ENCODE assay signal across 18 cellular contexts in the genomic region with DNA sequence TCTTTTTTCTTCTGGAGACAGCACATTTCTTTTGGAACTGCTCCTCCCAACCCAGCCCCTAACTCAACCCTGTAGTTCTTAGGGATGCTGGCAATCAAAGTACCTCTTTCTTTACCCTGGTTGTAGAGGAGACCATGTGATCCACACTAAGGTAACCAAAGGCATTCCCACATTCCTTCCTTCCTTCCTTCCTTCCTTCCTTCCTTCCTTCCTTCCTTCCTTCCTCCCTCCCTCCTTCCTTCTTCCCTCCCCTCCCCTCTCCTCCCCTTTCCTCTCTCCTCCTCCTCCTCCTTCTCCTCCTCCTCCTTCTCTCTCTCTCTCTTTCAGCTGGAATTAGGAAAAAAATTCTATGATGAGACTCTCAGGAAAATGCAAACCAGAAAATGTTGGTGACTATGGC. TPM values are rescaled to one million over a fixed set of nuclear protein-coding genes. Genes with fewer than 3 reads are reported as not detected.
DNase-seq lines count a peak whose midpoint lies in the region; ATAC-seq and TF ChIP-seq lines count a peak whose summit lies in the region.
"Had no signal": no experiment of that assay in that cellular context is flagged by ENCODE, and none has a peak within 500 bp of the region (broad histone marks: within the 10 kb centered on the region; RNA-seq: fewer than 3 reads in every experiment).

No MANE protein-coding gene starts in this region.

- H3K9ac ChIP-seq in GM23248 (no peak overlapping the region), SK-N-MC (ENCODE audit: insufficient read length) (no peak overlapping the region)
- H3K9ac ChIP-seq: BLaER1 had no signal

- intact Hi-C loops in left ventricle myocardium superior (cut with micrococcal nuclease): no loop called here

- H3K27me3 ChIP-seq in GM23248 (replicated peaks; ENCODE audit: insufficient read depth): no peaks in the 10 kb centered on the region
- no peaks in the 10 kb centered on the region for H3K27me3 ChIP-seq in osteoblast (ENCODE audit: insufficient read depth, low read length)
- H3K27me3 ChIP-seq: BLaER1 had no signal

- peaks cover 0 to 3% (median 0%) of the 10 kb centered on the region in 5 donors for H3K27me3 Mint-ChIP-seq in naive thymus-derived CD8-positive, alpha-beta T cell

- 0 out of 2 replicates have a peak, but pooled peaks cover 10% of the 10 kb centered on the region for H3K4me1 ChIP-seq in GM23248 (ENCODE audit: insufficient read depth)
- H3K4me1 ChIP-seq in HEK293 (ENCODE audit: control insufficient read depth, insufficient read depth, low read length): peaks cover 5% of the 10 kb centered on the region
- H3K4me1 ChIP-seq in osteoblast (ENCODE audit: insufficient read depth, low read length): no peaks in the 10 kb centered on the region
- H3K4me1 ChIP-seq: BLaER1 had no signal

- no peak overlapping the region for H3K27ac Mint-ChIP-seq in naive thymus-derived CD8-positive, alpha-beta T cell
- H3K27ac Mint-ChIP-seq: B cell; CD8-positive, alpha-beta T cell had no signal

- H3K4me2 ChIP-seq in GM23248 (ENCODE audit: unreplicated experiment) (peak overlapping the region; percentile 7), osteoblast (ENCODE audit: insufficient read depth, low read length) (no peak overlapping the region)
- H3K4me2 ChIP-seq: BLaER1 had no signal

- TF ChIP-seq CTCF in HEK293 (tag by site-specific recombination; IDR thresholded peaks at IDR 0.05): no peak
- no peak for TF ChIP-seq CTCF in osteoblast (IDR thresholded peaks at IDR 0.05; ENCODE audit: extremely low read depth, low read depth, low read length)
- TF ChIP-seq CTCF in GM13976 (IDR thresholded peaks at IDR 0.05; ENCODE audit: borderline replicate concordance, control extremely low read depth, extremely low read depth, insufficient read depth, missing control alignments): no peak

- H3K36me3 ChIP-seq in GM23248 (ENCODE audit: low read depth) (no peaks in the 10 kb centered on the region), HEK293 (ENCODE audit: control insufficient read depth in 2 of 2, insufficient read depth in 1 of 2, low read length in 2 of 2) (no peaks in the 10 kb centered on the region), SK-N-MC (ENCODE audit: insufficient read depth, low read length) (no peaks in the 10 kb centered on the region), osteoblast (ENCODE audit: insufficient read depth, low read length) (no peaks in the 10 kb centered on the region)
- H3K36me3 ChIP-seq: BLaER1 had no signal

- peak overlapping the region; percentile 32; the same call in 1 of the 2 replicates for H2AFZ ChIP-seq in GM23248
- no peak overlapping the region for H2AFZ ChIP-seq in osteoblast (ENCODE audit: low read length)

- no peaks in the 10 kb centered on the region for H3K9me3 Mint-ChIP-seq in naive thymus-derived CD8-positive, alpha-beta T cell
- H3K9me3 Mint-ChIP-seq: CD4-positive, CD25-positive, alpha-beta regulatory T cell; CD8-positive, alpha-beta T cell had no signal

- in situ Hi-C loops in GM23248 (cut with MboI): no loop called here
- in situ Hi-C loops in GM13976 (cut with MboI; ENCODE audit: low sequenced_read_pairs, unreplicated experiment): no loop called here

- H3K4me3 ChIP-seq in GM23248 (no peak overlapping the region), HEK293 (ENCODE audit: low read depth, low read length) (no peak overlapping the region), SK-N-MC (peak overlapping the region; percentile 51), osteoblast (ENCODE audit: insufficient read depth, low read length) (no peak overlapping the region)
- H3K4me3 ChIP-seq: BLaER1 had no signal

- peaks cover 6 to 8% (median 7%) of the 10 kb centered on the region in 4 donors for H3K4me1 Mint-ChIP-seq in naive thymus-derived CD8-positive, alpha-beta T cell
- H3K4me1 Mint-ChIP-seq: B cell had no signal

- H3K9me2 ChIP-seq in GM23248 (ENCODE audit: insufficient read depth): no peaks in the 10 kb centered on the region

- DNase-seq in GM23248 (no peak), SK-N-MC (ENCODE audit: low read depth, low spot score) (no peak), osteoblast (ENCODE audit: insufficient read length, low spot score, missing footprints) (peak; percentile 23), NOMO-1 (lab: John Stamatoyannopoulos, UW; ENCODE audit: unreplicated experiment in 2 of 2) (no peak), GM13976 (ENCODE audit: low spot score) (no peak), left ventricle myocardium superior (no peak)
- DNase-seq in naive thymus-derived CD8-positive, alpha-beta T cell: no peak
- DNase-seq: Caco-2; CD4-positive, CD25-positive, alpha-beta regulatory T cell; CD8-positive, alpha-beta T cell; DMS153; DND-41; H7; HCEC 1CT had no signal

- POLR2A ChIA-PET in HEK293 (lab: Yijun Ruan, JAX): no interaction called here
- POLR2A ChIA-PET in naive thymus-derived CD8-positive, alpha-beta T cell (lab: Charles Lee): no interaction called here

- H3K9me3 ChIP-seq in GM23248 (ENCODE audit: low read depth): no peaks in the 10 kb centered on the region
- no peaks in the 10 kb centered on the region for H3K9me3 ChIP-seq in HEK293 (ENCODE audit: control insufficient read depth, insufficient read depth, low read depth, low read length)
- no peaks in the 10 kb centered on the region for H3K9me3 ChIP-seq in SK-N-MC (ENCODE audit: low read depth, low read length)
- no peaks in the 10 kb centered on the region for H3K9me3 ChIP-seq in osteoblast (ENCODE audit: low read depth, low read length)
- H3K9me3 ChIP-seq: BLaER1, Caco-2 had no signal

- H3K79me2 ChIP-seq in GM23248 (ENCODE audit: insufficient read depth): no peaks in the 10 kb centered on the region
- no peaks in the 10 kb centered on the region for H3K79me2 ChIP-seq in osteoblast (ENCODE audit: insufficient read depth, low read length)

- no peak overlapping the region for H3K4me3 Mint-ChIP-seq in naive thymus-derived CD8-positive, alpha-beta T cell
- H3K4me3 Mint-ChIP-seq: B cell; CD8-positive, alpha-beta T cell had no signal

- no peaks in the 10 kb centered on the region for H3F3A ChIP-seq in GM23248 (ENCODE audit: insufficient read depth)

- no peaks in the 10 kb centered on the region for H3K36me3 Mint-ChIP-seq in naive thymus-derived CD8-positive, alpha-beta T cell
- H3K36me3 Mint-ChIP-seq: CD4-positive, CD25-positive, alpha-beta regulatory T cell; CD8-positive, alpha-beta T cell had no signal

- H4K20me1 ChIP-seq in GM23248 (ENCODE audit: insufficient read depth) (no peaks in the 10 kb centered on the region), osteoblast (ENCODE audit: insufficient read depth, low read length) (no peaks in the 10 kb centered on the region)
- H4K20me1 ChIP-seq: BLaER1 had no signal

- H3K27ac ChIP-seq in GM23248: no peak overlapping the region
- no peak overlapping the region for H3K27ac ChIP-seq in HEK293 (ENCODE audit: extremely low read depth, low read depth, low read length)
- H3K27ac ChIP-seq in SK-N-MC: peak overlapping the region; percentile 89
- H3K27ac ChIP-seq in osteoblast (ENCODE audit: low read depth, low read length): no peak overlapping the region
- H3K27ac ChIP-seq: BLaER1, C4-2B had no signal

- ATAC-seq in naive thymus-derived CD8-positive, alpha-beta T cell: no peak
- no peak for ATAC-seq in left ventricle myocardium superior
- ATAC-seq: CD8-positive, alpha-beta T cell had no signal

- CTCF ChIA-PET in HEK293 (lab: Yijun Ruan, JAX): no interaction called here

TF ChIP-seq in HEK293, 187 proteins besides CTCF, POLR2A, EP300 and RAD21:
- TF ChIP-seq RBAK (tag by site-specific recombination; IDR thresholded peaks at IDR 0.05): no peak
- TF ChIP-seq ZNF366 (tag by site-specific recombination; conservative IDR thresholded peaks at IDR 0.05): peak; percentile 82

RNA-seq across cellular contexts. Expression of a gene that starts 13.8 kb away (rescaled TPM):
- 83.9 and 144 TPM in 2 replicates for total RNA-seq in GM23248 (2014; rRNA removed; shearing (Covaris generic))
- 36.9 and 38.8 TPM in 2 replicates for polyA plus RNA-seq in GM23248 (2016; fragmentation: Nextera tagmentation; extraction: Ambion mirVana)
- total RNA-seq in osteoblast: 46.9 and 57.2 TPM in 2 replicates
- total RNA-seq in naive thymus-derived CD8-positive, alpha-beta T cell: 1 to 10 TPM; 1.7 to 2.1 TPM
- under 1 TPM in 2 of 3 donors, not detected in 1; 0.31 to 0.39 TPM for polyA plus RNA-seq in naive thymus-derived CD8-positive, alpha-beta T cell
- total RNA-seq in left ventricle myocardium superior: 13.8 TPM
- total RNA-seq: B cell had no signal
